21 cellular contexts compared by ENCODE assay signal in the genomic region with DNA sequence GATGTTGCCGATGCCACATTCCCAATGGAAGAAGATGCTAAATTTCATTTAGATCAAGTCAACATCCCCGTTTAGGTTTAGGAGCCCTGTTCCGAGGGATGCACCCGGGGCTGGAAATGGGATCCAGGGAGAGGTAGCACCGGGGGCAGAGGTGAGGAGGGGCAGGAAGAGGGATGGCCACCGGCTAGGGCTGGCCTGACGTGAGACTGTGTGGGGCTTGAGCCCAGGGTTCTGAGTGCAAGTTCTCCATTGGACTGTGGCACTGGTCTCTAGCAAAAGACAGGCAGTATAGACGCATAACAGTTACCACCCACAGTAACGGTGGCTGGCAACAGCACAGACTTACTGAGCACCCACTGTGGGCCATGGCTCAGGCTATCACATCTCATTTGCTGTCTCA.
"Had no signal": no experiment of that assay in that cellular context is flagged by ENCODE, and none has a peak within 500 bp of the region (broad histone marks: within the 10 kb centered on the region; RNA-seq: fewer than 3 reads in every experiment).

No MANE protein-coding gene starts in this region.

- ATAC-seq: activated CD4-positive, CD25-positive, alpha-beta regulatory T cell treated with anti-CD3 and anti-CD28 coated beads, Interleukin-2, amount 50 U/mL, for 24 hours; activated naive CD8-positive, alpha-beta T cell treated with anti-CD3 and anti-CD28 coated beads, Interleukin-2, amount 50 U/mL, for 24 hours; left colon; right cardiac atrium had no signal

- H3K27me3 ChIP-seq: brain microvascular endothelial cell had no signal

- H3K27ac ChIP-seq: brain microvascular endothelial cell, esophagus squamous epithelium, prostate gland, SJSA1, stomach had no signal

- H3K36me3 Mint-ChIP-seq: activated naive CD4-positive, alpha-beta T cell treated with anti-CD3 and anti-CD28 coated beads, Interleukin-2, amount 10 ng/mL, durations not matched to agents 7 days and 5 days had no signal

- H3K36me3 ChIP-seq: brain microvascular endothelial cell, esophagus squamous epithelium, prostate gland, SJSA1, stomach had no signal

- H3K4me1 Mint-ChIP-seq: activated CD4-positive, alpha-beta T cell treated with anti-CD3 and anti-CD28 coated beads, Interleukin-2, amount 10 ng/mL, durations not matched to agents 7 days and 5 days; activated naive CD4-positive, alpha-beta T cell treated with anti-CD3 and anti-CD28 coated beads, Interleukin-2, amount 10 ng/mL, durations not matched to agents 7 days and 5 days; activated naive CD8-positive, alpha-beta T cell treated with anti-CD3 and anti-CD28 coated beads, Interleukin-2, amount 50 U/mL, for 24 hours; central memory CD8-positive, alpha-beta T cell had no signal

- H3K4me3 ChIP-seq: esophagus squamous epithelium, prostate gland, SJSA1, stomach had no signal

- H3K9me3 ChIP-seq: esophagus squamous epithelium, prostate gland, SJSA1 had no signal

- H3K4me3 Mint-ChIP-seq: activated CD4-positive, alpha-beta T cell treated with anti-CD3 and anti-CD28 coated beads, Interleukin-2, amount 10 ng/mL, durations not matched to agents 7 days and 5 days; activated naive CD4-positive, alpha-beta T cell treated with anti-CD3 and anti-CD28 coated beads, Interleukin-2, amount 10 ng/mL, durations not matched to agents 7 days and 5 days; activated naive CD8-positive, alpha-beta T cell treated with anti-CD3 and anti-CD28 coated beads, Interleukin-2, amount 50 U/mL, for 24 hours; central memory CD8-positive, alpha-beta T cell; T-helper 1 cell treated with Interleukin-12 subunit alpha and Interleukin-12 subunit beta and Interleukin-4 antibody, amounts not matched to agents 30 μg/mL and 1 μg/mL, for 36 hours had no signal

- H3K4me1 ChIP-seq: esophagus squamous epithelium, prostate gland, SJSA1, stomach had no signal

- H3K27ac Mint-ChIP-seq: activated CD4-positive, alpha-beta T cell treated with anti-CD3 and anti-CD28 coated beads, Interleukin-2, amount 10 ng/mL, durations not matched to agents 7 days and 5 days; activated naive CD4-positive, alpha-beta T cell treated with anti-CD3 and anti-CD28 coated beads, Interleukin-2, amount 10 ng/mL, durations not matched to agents 7 days and 5 days; activated naive CD8-positive, alpha-beta T cell treated with anti-CD3 and anti-CD28 coated beads, Interleukin-2, amount 50 U/mL, for 24 hours; activated T-helper 2 cell treated with anti-CD3 and anti-CD28 coated beads, Interferon-gamma antibody, Interleukin-2, Interleukin-4, amounts not matched to agents 10 μg/mL and 5 μg/mL and 100 μg/mL, durations not matched to agents 14 hours and 24 hours and 36 hours; T-helper 1 cell treated with Interleukin-12 subunit alpha and Interleukin-12 subunit beta and Interleukin-4 antibody, amounts not matched to agents 30 μg/mL and 1 μg/mL, for 36 hours had no signal

- H3K9me3 Mint-ChIP-seq: activated CD4-positive, alpha-beta T cell treated with anti-CD3 and anti-CD28 coated beads, Interleukin-2, amount 10 ng/mL, durations not matched to agents 7 days and 5 days; activated naive CD4-positive, alpha-beta T cell treated with anti-CD3 and anti-CD28 coated beads, Interleukin-2, amount 10 ng/mL, durations not matched to agents 7 days and 5 days; activated naive CD8-positive, alpha-beta T cell treated with anti-CD3 and anti-CD28 coated beads, Interleukin-2, amount 50 U/mL, for 24 hours; activated T-helper 2 cell treated with anti-CD3 and anti-CD28 coated beads, Interferon-gamma antibody, Interleukin-2, Interleukin-4, amounts not matched to agents 10 μg/mL and 5 μg/mL and 100 μg/mL, durations not matched to agents 14 hours and 24 hours and 36 hours; central memory CD8-positive, alpha-beta T cell; T-helper 1 cell treated with Interleukin-12 subunit alpha and Interleukin-12 subunit beta and Interleukin-4 antibody, amounts not matched to agents 30 μg/mL and 1 μg/mL, for 36 hours had no signal

- DNase-seq: activated CD4-positive, alpha-beta T cell treated with anti-CD3 and anti-CD28 coated beads, Interleukin-2, amount 10 ng/mL, durations not matched to agents 7 days and 5 days; activated naive CD4-positive, alpha-beta T cell treated with anti-CD3 and anti-CD28 coated beads, Interleukin-2, amount 10 ng/mL, durations not matched to agents 7 days and 5 days; activated naive CD8-positive, alpha-beta T cell treated with anti-CD3 and anti-CD28 coated beads, Interleukin-2, amount 50 U/mL, for 24 hours; activated T-cell treated with anti-CD3 and anti-CD28 coated beads, Interleukin-2, amount 50 U/mL, for 1 hour; aorta; brain microvascular endothelial cell; cortex of kidney; effector CD4-positive, alpha-beta T cell; esophagus squamous epithelium; left colon; right cardiac atrium; small intestine; stimulated activated CD4-positive, alpha-beta T cell treated with anti-CD3 and anti-CD28 coated beads, Interleukin-4, amount 100 ng/mL, for 1 hour; stomach; trophoblast cell had no signal
